In the genomic region with DNA sequence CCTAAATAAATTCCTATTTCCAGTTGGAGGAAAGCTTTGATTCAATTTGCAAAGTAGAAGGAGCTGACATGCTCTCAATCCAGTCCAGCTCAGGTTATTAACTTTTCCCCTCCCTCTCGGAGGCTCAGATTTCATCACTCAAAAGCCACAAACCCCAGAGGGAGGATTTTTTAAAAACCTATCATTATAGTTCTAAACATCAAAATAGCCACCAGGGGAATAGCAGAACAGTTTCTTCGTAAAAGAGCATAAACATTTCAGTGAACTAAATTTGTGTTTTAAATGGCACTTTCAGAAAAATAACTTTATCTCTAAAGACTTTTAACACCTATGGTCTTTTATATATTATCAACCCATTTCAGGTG, we compare ENCODE assay signal across 8 cellular contexts. TPM values are rescaled to one million over a fixed set of nuclear protein-coding genes. Genes with fewer than 3 reads are reported as not detected.
DNase-seq lines count a peak whose midpoint lies in the region; ATAC-seq and TF ChIP-seq lines count a peak whose summit lies in the region.

No MANE protein-coding gene starts in this region.

- peak overlapping the region; percentile 29 to 64 (median 45) for H3K27ac ChIP-seq in esophagus muscularis mucosa (replicated peaks in 1 of 4)
- no peak overlapping the region for H3K27ac ChIP-seq in smooth muscle cell (ENCODE audit: low read depth)

- H2AFZ ChIP-seq in smooth muscle cell (ENCODE audit: low read depth) = no peak overlapping the region

- H3K4me3 ChIP-seq in esophagus muscularis mucosa (peak overlapping the region; percentile 32 to 47 (median 39)), smooth muscle cell (no peak overlapping the region)

- no peak for TF ChIP-seq CTCF in esophagus muscularis mucosa (IDR thresholded peaks at IDR 0.05)
- TF ChIP-seq CTCF in smooth muscle cell (IDR thresholded peaks at IDR 0.05; ENCODE audit: borderline replicate concordance, insufficient read depth, poor library complexity, severe bottlenecking) = no peak

- no peaks in the 10 kb centered on the region for H3F3A ChIP-seq in smooth muscle cell (ENCODE audit: low read depth)

- H3K27me3 ChIP-seq in esophagus muscularis mucosa = no peaks in the 10 kb centered on the region
- no peaks in the 10 kb centered on the region for H3K27me3 ChIP-seq in smooth muscle cell (ENCODE audit: low read depth)

- H3K9ac ChIP-seq in smooth muscle cell (ENCODE audit: low read depth) = no peak overlapping the region

- no peaks in the 10 kb centered on the region for H3K79me2 ChIP-seq in smooth muscle cell (ENCODE audit: low read depth)

- TF ChIP-seq EP300 in esophagus muscularis mucosa (IDR thresholded peaks at IDR 0.05) = no peak

- WGBS in esophagus muscularis mucosa = 19% methylated on average over 2 of the region's 2 CpGs
- WGBS in smooth muscle cell (ENCODE audit: low lambda C conversion rate) = 22% methylated on average over 2 of the region's 2 CpGs

- H3K9me3 ChIP-seq in esophagus muscularis mucosa (no peaks in the 10 kb centered on the region), smooth muscle cell (replicated peaks; ENCODE audit: low read depth) (no peaks in the 10 kb centered on the region)

- no peaks in the 10 kb centered on the region for H3K36me3 ChIP-seq in esophagus muscularis mucosa
- H3K36me3 ChIP-seq in smooth muscle cell (ENCODE audit: low read depth) = no peaks in the 10 kb centered on the region

- ATAC-seq in GM18858 (IDR thresholded peaks at IDR 0.05; ENCODE audit: unreplicated experiment) (no peak), HG03039 (IDR thresholded peaks at IDR 0.05; ENCODE audit: unreplicated experiment) (no peak)

- H3K4me1 ChIP-seq in esophagus muscularis mucosa = peaks cover 17 to 42% (median 21%) of the 10 kb centered on the region in 4 donors
- H3K4me1 ChIP-seq in smooth muscle cell (ENCODE audit: low read depth) = no peaks in the 10 kb centered on the region

- no peaks in the 10 kb centered on the region for H4K20me1 ChIP-seq in smooth muscle cell (ENCODE audit: low read depth)

- H3K4me2 ChIP-seq in smooth muscle cell = peak overlapping the region; percentile 28

- DNase-seq in NCI-H748 (lab: John Stamatoyannopoulos, UW; ENCODE audit: unreplicated experiment) (peak; percentile 26), NCI-H748 treated with DMSO at 0.1 percent for 48 hours (lab: John Stamatoyannopoulos, UW) (no peak), NOMO-1 treated with dmso at 0.1 percent for 144 hours (lab: John Stamatoyannopoulos, UW; ENCODE audit: unreplicated experiment) (peak; percentile 27), esophagus muscularis mucosa (ENCODE audit: extremely low spot score) (no peak), smooth muscle cell (lab: John Stamatoyannopoulos, UW; ENCODE audit: unreplicated experiment) (no peak), cerebellar cortex (ENCODE audit: low spot score) (no peak)

- intact Hi-C loops in esophagus muscularis mucosa (cut with DNase I) = no loop called here

- no peak for TF ChIP-seq POLR2A in esophagus muscularis mucosa (IDR thresholded peaks at IDR 0.05; ENCODE audit: low read depth)

RNA-seq across cellular contexts. Expression of a gene that starts 8.8 kb away (rescaled TPM):
- total RNA-seq in esophagus muscularis mucosa (1 to 10 TPM; 2.5 to 3.6 (median 2.8) TPM), smooth muscle cell (1.8 and 3.0 TPM in 2 replicates)
- polyA plus RNA-seq in smooth muscle cell = 0.25 and 0.47 TPM in 2 replicates

Comparison
In these comparisons a context has a peak if more than half of its experiments do, and no peak if none do; other contexts are left out.
1. DNase-seq: peak in NCI-H748 (single experiment) and NOMO-1 treated with dmso at 0.1 percent for 144 hours (single experiment); none in NCI-H748 treated with DMSO at 0.1 percent for 48 hours (single experiment), esophagus muscularis mucosa (single experiment), smooth muscle cell (single experiment) and cerebellar cortex (single experiment).